Comparison of ENCODE assay signal across 1 cellular context in genomic region chrX:153626863-153627674, GRCh38.
A peak's percentile ranks its signal among the peaks of the same experiment; 100 is the strongest.
TF ChIP-seq lines count a peak whose summit lies in the region.

No MANE protein-coding gene starts in this region.

TF ChIP-seq in HepG2, 621 proteins besides CTCF, POLR2A, EP300 and RAD21 (continued from another document and continues in another):
- TF ChIP-seq ZNF142 (CRISPR knock-in tag; IDR thresholded peaks at IDR 0.05) (no peak), NFIC (IDR thresholded peaks at IDR 0.05; ENCODE audit: low read length) (no peak), JUNB (CRISPR knock-in tag; IDR thresholded peaks at IDR 0.05; ENCODE audit: borderline replicate concordance) (no peak), ARNTL (CRISPR knock-in tag; IDR thresholded peaks at IDR 0.05) (peak; percentile 57; the same call in 1 of the 2 replicates), ZNF564 (CRISPR knock-in tag; IDR thresholded peaks at IDR 0.05) (no peak), ZFP36L1 (CRISPR knock-in tag; IDR thresholded peaks at IDR 0.05) (no peak), HOXA7 (CRISPR knock-in tag; IDR thresholded peaks at IDR 0.05) (no peak), KMT2B (CRISPR knock-in tag; IDR thresholded peaks at IDR 0.05) (peak; percentile 31; the same call in 1 of the 2 replicates), ZNF264 (CRISPR knock-in tag; IDR thresholded peaks at IDR 0.05) (no peak; the same call in 1 of the 2 replicates), ZNF737 (CRISPR knock-in tag; IDR thresholded peaks at IDR 0.05; ENCODE audit: borderline replicate concordance) (no peak), FOSL1 (CRISPR knock-in tag; IDR thresholded peaks at IDR 0.05; ENCODE audit: borderline replicate concordance) (no peak), ZNF7 (CRISPR knock-in tag; IDR thresholded peaks at IDR 0.05) (no peak), ATM (IDR thresholded peaks at IDR 0.05; ENCODE audit: borderline replicate concordance) (no peak), STAG1 (CRISPR knock-in tag; IDR thresholded peaks at IDR 0.05) (no peak), GTF3A (CRISPR knock-in tag; conservative IDR thresholded peaks at IDR 0.05) (no peak), NONO (IDR thresholded peaks at IDR 0.05) (no peak), NONO (CRISPR knock-in tag; conservative IDR thresholded peaks at IDR 0.05) (peak; percentile 43; the same call in 1 of the 2 replicates), ZKSCAN8 (CRISPR knock-in tag; IDR thresholded peaks at IDR 0.05; ENCODE audit: borderline replicate concordance) (no peak), ZNF629 (CRISPR knock-in tag; conservative IDR thresholded peaks at IDR 0.05) (no peak; the same call in 1 of the 2 replicates), ZNF878 (CRISPR knock-in tag; IDR thresholded peaks at IDR 0.05) (no peak), GFI1 (CRISPR knock-in tag; IDR thresholded peaks at IDR 0.05; ENCODE audit: borderline replicate concordance) (no peak), REXO4 (CRISPR knock-in tag; IDR thresholded peaks at IDR 0.05; ENCODE audit: borderline replicate concordance) (no peak), MXI1 (IDR thresholded peaks at IDR 0.05; ENCODE audit: borderline replicate concordance, low read depth, low read length) (peak; percentile 17; the same call in 1 of the 3 replicates), MAX (IDR thresholded peaks at IDR 0.05) (no peak), KDM4B (CRISPR knock-in tag; IDR thresholded peaks at IDR 0.05) (no peak), ZNF619 (CRISPR knock-in tag; IDR thresholded peaks at IDR 0.05) (no peak), MAZ (IDR thresholded peaks at IDR 0.05; ENCODE audit: borderline replicate concordance, low read depth, low read length) (peak; percentile 65), MAZ (CRISPR knock-in tag; IDR thresholded peaks at IDR 0.05; ENCODE audit: low read depth) (0 out of 2 replicates have a peak, but pooled peaks have one; percentile 29), ZNF609 (CRISPR knock-in tag; IDR thresholded peaks at IDR 0.05; ENCODE audit: borderline replicate concordance) (peak; percentile 25; the same call in 1 of the 2 replicates), SP5 (CRISPR knock-in tag; IDR thresholded peaks at IDR 0.05; ENCODE audit: borderline replicate concordance, low read depth) (peak; percentile 40; the same call in 1 of the 2 replicates), ZNF740 (CRISPR knock-in tag; IDR thresholded peaks at IDR 0.05) (0 out of 2 replicates have a peak, but pooled peaks have one; percentile 28)
- TF ChIP-seq, protein P1, sequence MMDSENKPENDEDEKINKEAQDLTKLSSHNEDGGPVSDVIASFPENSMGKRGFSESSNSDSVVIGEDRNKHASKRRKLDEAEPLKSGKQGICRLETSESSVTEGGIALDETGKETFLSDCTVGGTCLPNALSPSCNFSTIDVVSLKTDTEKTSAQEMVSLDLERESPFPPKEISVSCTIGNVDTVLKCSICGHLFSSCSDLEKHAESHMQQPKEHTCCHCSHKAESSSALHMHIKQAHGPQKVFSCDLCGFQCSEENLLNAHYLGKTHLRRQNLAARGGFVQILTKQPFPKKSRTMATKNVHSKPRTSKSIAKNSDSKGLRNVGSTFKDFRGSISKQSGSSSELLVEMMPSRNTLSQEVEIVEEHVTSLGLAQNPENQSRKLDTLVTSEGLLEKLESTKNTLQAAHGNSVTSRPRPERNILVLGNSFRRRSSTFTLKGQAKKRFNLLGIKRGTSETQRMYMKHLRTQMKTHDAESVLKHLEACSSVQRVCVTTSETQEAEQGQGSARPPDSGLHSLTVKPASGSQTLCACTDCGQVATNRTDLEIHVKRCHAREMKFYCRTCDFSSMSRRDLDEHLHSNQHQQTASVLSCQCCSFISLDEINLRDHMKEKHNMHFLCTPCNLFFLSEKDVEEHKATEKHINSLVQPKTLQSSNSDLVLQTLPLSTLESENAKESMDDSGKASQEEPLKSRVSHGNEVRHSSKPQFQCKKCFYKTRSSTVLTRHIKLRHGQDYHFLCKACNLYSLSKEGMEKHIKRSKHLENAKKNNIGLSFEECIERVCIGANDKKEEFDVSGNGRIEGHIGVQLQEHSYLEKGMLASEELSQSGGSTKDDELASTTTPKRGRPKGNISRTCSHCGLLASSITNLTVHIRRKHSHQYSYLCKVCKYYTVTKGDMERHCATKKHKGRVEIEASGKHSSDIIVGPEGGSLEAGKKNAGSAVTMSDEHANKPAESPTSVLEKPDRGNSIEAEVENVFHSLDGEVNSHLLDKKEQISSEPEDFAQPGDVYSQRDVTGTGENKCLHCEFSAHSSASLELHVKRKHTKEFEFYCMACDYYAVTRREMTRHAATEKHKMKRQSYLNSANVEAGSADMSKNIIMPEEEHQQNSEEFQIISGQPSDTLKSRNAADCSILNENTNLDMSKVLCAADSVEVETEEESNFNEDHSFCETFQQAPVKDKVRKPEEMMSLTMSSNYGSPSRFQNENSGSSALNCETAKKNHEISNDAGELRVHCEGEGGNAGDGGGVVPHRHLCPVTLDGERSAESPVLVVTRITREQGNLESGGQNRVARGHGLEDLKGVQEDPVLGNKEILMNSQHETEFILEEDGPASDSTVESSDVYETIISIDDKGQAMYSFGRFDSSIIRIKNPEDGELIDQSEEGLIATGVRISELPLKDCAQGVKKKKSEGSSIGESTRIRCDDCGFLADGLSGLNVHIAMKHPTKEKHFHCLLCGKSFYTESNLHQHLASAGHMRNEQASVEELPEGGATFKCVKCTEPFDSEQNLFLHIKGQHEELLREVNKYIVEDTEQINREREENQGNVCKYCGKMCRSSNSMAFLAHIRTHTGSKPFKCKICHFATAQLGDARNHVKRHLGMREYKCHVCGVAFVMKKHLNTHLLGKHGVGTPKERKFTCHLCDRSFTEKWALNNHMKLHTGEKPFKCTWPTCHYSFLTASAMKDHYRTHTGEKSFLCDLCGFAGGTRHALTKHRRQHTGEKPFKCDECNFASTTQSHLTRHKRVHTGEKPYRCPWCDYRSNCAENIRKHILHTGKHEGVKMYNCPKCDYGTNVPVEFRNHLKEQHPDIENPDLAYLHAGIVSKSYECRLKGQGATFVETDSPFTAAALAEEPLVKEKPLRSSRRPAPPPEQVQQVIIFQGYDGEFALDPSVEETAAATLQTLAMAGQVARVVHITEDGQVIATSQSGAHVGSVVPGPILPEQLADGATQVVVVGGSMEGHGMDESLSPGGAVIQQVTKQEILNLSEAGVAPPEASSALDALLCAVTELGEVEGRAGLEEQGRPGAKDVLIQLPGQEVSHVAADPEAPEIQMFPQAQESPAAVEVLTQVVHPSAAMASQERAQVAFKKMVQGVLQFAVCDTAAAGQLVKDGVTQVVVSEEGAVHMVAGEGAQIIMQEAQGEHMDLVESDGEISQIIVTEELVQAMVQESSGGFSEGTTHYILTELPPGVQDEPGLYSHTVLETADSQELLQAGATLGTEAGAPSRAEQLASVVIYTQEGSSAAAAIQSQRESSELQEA (CRISPR knock-in tag; IDR thresholded peaks at IDR 0.05; ENCODE audit: not compliant biosample characterization): no peak
- TF ChIP-seq, protein P2, sequence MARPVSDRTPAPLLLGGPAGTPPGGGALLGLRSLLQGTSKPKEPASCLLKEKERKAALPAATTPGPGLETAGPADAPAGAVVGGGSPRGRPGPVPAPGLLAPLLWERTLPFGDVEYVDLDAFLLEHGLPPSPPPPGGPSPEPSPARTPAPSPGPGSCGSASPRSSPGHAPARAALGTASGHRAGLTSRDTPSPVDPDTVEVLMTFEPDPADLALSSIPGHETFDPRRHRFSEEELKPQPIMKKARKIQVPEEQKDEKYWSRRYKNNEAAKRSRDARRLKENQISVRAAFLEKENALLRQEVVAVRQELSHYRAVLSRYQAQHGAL (CRISPR knock-in tag; IDR thresholded peaks at IDR 0.05; ENCODE audit: not compliant biosample characterization): no peak
- TF ChIP-seq, protein P3, sequence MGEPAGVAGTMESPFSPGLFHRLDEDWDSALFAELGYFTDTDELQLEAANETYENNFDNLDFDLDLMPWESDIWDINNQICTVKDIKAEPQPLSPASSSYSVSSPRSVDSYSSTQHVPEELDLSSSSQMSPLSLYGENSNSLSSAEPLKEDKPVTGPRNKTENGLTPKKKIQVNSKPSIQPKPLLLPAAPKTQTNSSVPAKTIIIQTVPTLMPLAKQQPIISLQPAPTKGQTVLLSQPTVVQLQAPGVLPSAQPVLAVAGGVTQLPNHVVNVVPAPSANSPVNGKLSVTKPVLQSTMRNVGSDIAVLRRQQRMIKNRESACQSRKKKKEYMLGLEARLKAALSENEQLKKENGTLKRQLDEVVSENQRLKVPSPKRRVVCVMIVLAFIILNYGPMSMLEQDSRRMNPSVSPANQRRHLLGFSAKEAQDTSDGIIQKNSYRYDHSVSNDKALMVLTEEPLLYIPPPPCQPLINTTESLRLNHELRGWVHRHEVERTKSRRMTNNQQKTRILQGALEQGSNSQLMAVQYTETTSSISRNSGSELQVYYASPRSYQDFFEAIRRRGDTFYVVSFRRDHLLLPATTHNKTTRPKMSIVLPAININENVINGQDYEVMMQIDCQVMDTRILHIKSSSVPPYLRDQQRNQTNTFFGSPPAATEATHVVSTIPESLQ (CRISPR knock-in tag; conservative IDR thresholded peaks at IDR 0.05): no peak
